ENCODE assay signal across 28 cellular contexts in genomic region chr2:161557538-161557937, GRCh38.
"Had no signal": no experiment of that assay in that cellular context is flagged by ENCODE, and none has a peak within 500 bp of the region (broad histone marks: within the 10 kb centered on the region; RNA-seq: fewer than 3 reads in every experiment).

No MANE protein-coding gene starts in this region.

- ATAC-seq: natural killer cell; psoas muscle; right cardiac atrium; sciatic nerve; stimulated activated memory B cell treated with anti-CD40 and anti-IgM and Interleukin-4, amounts not matched to agents 10 μg/mL and 1 μg/mL and 100 μg/mL, for 72 hours; stimulated activated naive CD8-positive, alpha-beta T cell treated with anti-CD3 and anti-CD28 coated beads, Interleukin-15, amount 100 ng/mL, for 72 hours; stimulated activated naive CD8-positive, alpha-beta T cell treated with anti-CD3 and anti-CD28 coated beads, Interleukin-15, Interleukin-2, amounts not matched to agents 100 U/mL and 50 U/mL, for 24 hours; upper lobe of right lung had no signal

- H3K27me3 ChIP-seq: neural progenitor cell, ovary, spleen, suprapubic skin, testis, tibial artery, transverse colon, upper lobe of right lung, uterus had no signal

- H3K4me1 ChIP-seq: parathyroid adenoma, psoas muscle, spleen, suprapubic skin, testis, tibial artery, transverse colon, upper lobe of right lung, uterus had no signal

- H3K4me2 ChIP-seq: neural progenitor cell, smooth muscle cell had no signal

- H3K27ac ChIP-seq: neural progenitor cell, ovary, parathyroid adenoma, psoas muscle, skin epidermis, spleen, suprapubic skin, testis, tibial artery, transverse colon, upper lobe of right lung, uterus had no signal

- H3K9ac ChIP-seq: neural progenitor cell, parathyroid adenoma had no signal

- H3K9me3 ChIP-seq: ovary, psoas muscle, testis, tibial artery, transverse colon, upper lobe of right lung, uterus had no signal

- H2AFZ ChIP-seq: neural progenitor cell, parathyroid adenoma had no signal

- DNase-seq: natural killer cell; occipital lobe; ovary; posterior cingulate gyrus; psoas muscle; right cardiac atrium; spleen; stimulated activated CD4-positive, alpha-beta T cell treated with anti-CD3 and anti-CD28 coated beads, Interleukin-12 subunit alpha, Interleukin-12 subunit beta, amount 100 ng/mL, for 4 hours; stimulated activated CD4-positive, alpha-beta T cell treated with anti-CD3 and anti-CD28 coated beads, Interleukin-1b, Interleukin-23, amount 100 ng/mL, for 48 hours; stimulated activated CD4-positive, alpha-beta T cell treated with anti-CD3 and anti-CD28 coated beads, Interleukin-4, amount 100 ng/mL, for 1 hour; stimulated activated CD4-positive, alpha-beta T cell treated with anti-CD3 and anti-CD28 coated beads, Interleukin-4, amount 100 ng/mL, for 4 hours; stimulated activated CD8-positive, alpha-beta memory T cell treated with anti-CD3 and anti-CD28 coated beads, Interleukin-4, amount 100 ng/mL, for 48 hours; stimulated activated naive CD4-positive, alpha-beta T cell; stimulated activated naive CD8-positive, alpha-beta T cell treated with anti-CD3 and anti-CD28 coated beads, Interleukin-15, amount 100 ng/mL, for 72 hours; stimulated activated naive CD8-positive, alpha-beta T cell treated with anti-CD3 and anti-CD28 coated beads, Interleukin-15, Interleukin-2, amounts not matched to agents 100 U/mL and 50 U/mL, for 24 hours; substantia nigra; testis; tibial artery; transverse colon; upper lobe of right lung; uterus had no signal

- H3K79me2 ChIP-seq: parathyroid adenoma had no signal

- H3K36me3 ChIP-seq: neural progenitor cell, ovary, spleen, suprapubic skin, tibial artery, transverse colon, upper lobe of right lung, uterus had no signal

- H3K4me3 ChIP-seq: neural progenitor cell, ovary, psoas muscle, skin epidermis, smooth muscle cell, spleen, suprapubic skin, testis, tibial artery, transverse colon, upper lobe of right lung, uterus had no signal
